ENCODE assay signal across 11 cellular contexts in the genomic region with DNA sequence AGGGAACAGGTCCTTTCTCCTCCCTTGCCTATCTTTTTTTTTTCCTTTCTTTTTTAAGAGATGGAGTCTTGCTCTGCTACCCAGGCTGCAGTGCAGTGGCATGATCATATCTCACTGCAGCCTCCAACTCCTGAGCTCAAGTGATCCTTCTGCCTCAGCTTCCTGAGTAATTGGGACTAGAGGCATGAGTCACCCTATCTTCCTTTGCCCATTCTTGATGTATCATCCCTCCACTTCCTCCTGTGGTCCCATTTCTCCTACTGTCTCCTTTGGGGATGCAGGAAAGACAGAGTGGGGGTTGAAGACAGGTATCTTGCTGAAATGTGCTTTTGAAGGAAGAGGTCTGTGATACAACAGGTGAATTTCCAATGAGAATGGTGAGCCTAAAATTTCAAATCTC. TPM values are rescaled to one million over a fixed set of nuclear protein-coding genes. Genes with fewer than 3 reads are reported as not detected.
DNase-seq lines count a peak whose midpoint lies in the region; ATAC-seq, FAIRE-seq and TF ChIP-seq lines count a peak whose summit lies in the region.
"Had no signal": no experiment of that assay in that cellular context is flagged by ENCODE, and none has a peak within 500 bp of the region (broad histone marks: within the 10 kb centered on the region; RNA-seq: fewer than 3 reads in every experiment).

No MANE protein-coding gene starts in this region.

- peaks cover 23% of the 10 kb centered on the region for H3F3A ChIP-seq in SK-N-SH (replicated peaks; ENCODE audit: insufficient read depth)

- no peaks in the 10 kb centered on the region for H3K9me3 ChIP-seq in A673 (ENCODE audit: low read depth, low read length, poor library complexity, severe bottlenecking)
- H3K9me3 ChIP-seq in SK-N-SH = no peaks in the 10 kb centered on the region
- H3K9me3 ChIP-seq in kidney (ENCODE audit: control insufficient read depth in 1 of 2, low read length in 2 of 2) = no peaks in the 10 kb centered on the region

- CTCF ChIA-PET in A673 (lab: Charles Lee) (no interaction called here), SK-N-SH (lab: Yijun Ruan, JAX) (interaction anchor here (1.0 kb wide), 1 partner anchor 46 kb away, joined by 5 read pairs; no protein-coding TSS in a partner anchor)

- H3K4me2 ChIP-seq in SK-N-SH = peak overlapping the region; percentile 50; the same call in 1 of the 2 replicates

- ATAC-seq in GM18502 (IDR thresholded peaks at IDR 0.05; ENCODE audit: poor library complexity, unreplicated experiment) = no peak

- peaks cover 23% of the 10 kb centered on the region for H3K79me2 ChIP-seq in SK-N-SH (ENCODE audit: insufficient read depth)

- FAIRE-seq in kidney (lab: Jason Lieb, UNC) = no peak

- TF ChIP-seq CTCF in A673 (conservative IDR thresholded peaks at IDR 0.05; ENCODE audit: low read depth, low read length) (no peak), SK-N-SH (IDR thresholded peaks at IDR 0.05) (no peak), fibroblast of villous mesenchyme (IDR thresholded peaks at IDR 0.05; ENCODE audit: insufficient read depth, low read depth, low read length) (no peak), kidney (IDR thresholded peaks at IDR 0.05; ENCODE audit: borderline replicate concordance, extremely low read depth, insufficient read depth) (no peak)

- DNase-seq in A673 (ENCODE audit: low spot score) = peak; percentile 4
- peak; percentile 22 for DNase-seq in GM04503 (ENCODE audit: low read depth)
- DNase-seq in SK-N-SH = no peak
- peak; percentile 3 for DNase-seq in fibroblast of villous mesenchyme (ENCODE audit: low read depth)
- DNase-seq in superior temporal gyrus (ENCODE audit: extremely low spot score) = no peak
- no peak for DNase-seq in kidney
- DNase-seq in inferior parietal cortex (ENCODE audit: extremely low spot score) = no peak
- DNase-seq: activated CD8-positive, alpha-beta memory T cell treated with anti-CD3 and anti-CD28 coated beads for 24 hours; head of caudate nucleus; Karpas-422 had no signal

- no peak overlapping the region for H2AFZ ChIP-seq in SK-N-SH (ENCODE audit: low read depth)

- H3K27ac ChIP-seq in A673 (ENCODE audit: low read depth, low read length, poor library complexity, severe bottlenecking) (no peak overlapping the region), SK-N-SH (ENCODE audit: low read depth in 2 of 2, low read length in 1 of 2) (peak overlapping the region in 1 of 2 experiments; percentile 43; a peak in 2 of 4 replicates), kidney (ENCODE audit: low read depth in 2 of 2, low read length in 2 of 2) (no peak overlapping the region)

- H3K4me1 ChIP-seq in A673 (ENCODE audit: insufficient read depth, low read length, poor library complexity, severe bottlenecking) (peaks cover 4% of the 10 kb centered on the region), SK-N-SH (ENCODE audit: control insufficient read depth in 1 of 2, insufficient read depth in 2 of 2, low read depth in 1 of 2, low read length in 1 of 2) (peaks cover 0 to 8% of the 10 kb centered on the region in 2 experiments; a peak in 2 of 4 replicates), kidney (ENCODE audit: control insufficient read depth in 1 of 2, insufficient read depth in 1 of 2, low read depth in 1 of 2, low read length in 2 of 2) (peaks cover 0 to 3% of the 10 kb centered on the region in 2 donors)

- TF ChIP-seq RAD21 in SK-N-SH (IDR thresholded peaks at IDR 0.05; ENCODE audit: low read length) = no peak

- H3K9me2 ChIP-seq in SK-N-SH = no peaks in the 10 kb centered on the region

- H3K36me3 ChIP-seq in A673 (ENCODE audit: insufficient read depth, low read length, poor library complexity, severe bottlenecking) (peaks cover 17% of the 10 kb centered on the region), SK-N-SH (replicated peaks in 1 of 2; ENCODE audit: control insufficient read depth in 1 of 2, insufficient read depth in 2 of 2, low read length in 1 of 2) (peaks cover 51 to 52% of the 10 kb centered on the region in 2 experiments), kidney (ENCODE audit: control insufficient read depth in 1 of 2, insufficient read depth in 2 of 2, low read length in 2 of 2) (peaks cover 30 to 36% of the 10 kb centered on the region in 2 donors)

- TF ChIP-seq EP300 in SK-N-SH (IDR thresholded peaks at IDR 0.05; ENCODE audit: borderline replicate concordance in 1 of 2, low read depth in 1 of 2, low read length in 1 of 2) = no peak

- no TSS peak for BruUV-seq in A673 (replicated peaks; lab: Mats Ljungman, UMichigan)

- no peaks in the 10 kb centered on the region for H4K20me1 ChIP-seq in SK-N-SH (ENCODE audit: insufficient read depth)

- POLR2A ChIA-PET in A673 (lab: Charles Lee; ENCODE audit: low non-redundant PET) = no interaction called here
- POLR2A ChIA-PET in SK-N-SH (lab: Yijun Ruan, JAX) = no interaction called here

- H3K4me3 ChIP-seq in A673 (ENCODE audit: low read depth, low read length, poor library complexity, severe bottlenecking) = no peak overlapping the region
- H3K4me3 ChIP-seq in SK-N-SH (ENCODE audit: low read depth in 2 of 2, low read length in 1 of 2) = no peak overlapping the region
- H3K4me3 ChIP-seq in fibroblast of villous mesenchyme (ENCODE audit: low read depth, low read length) = no peak overlapping the region
- no peak overlapping the region for H3K4me3 ChIP-seq in kidney (ENCODE audit: low read length in 2 of 2)

- H3K27me3 ChIP-seq in A673 (replicated peaks; ENCODE audit: insufficient read depth, low read depth, low read length, poor library complexity) (no peaks in the 10 kb centered on the region), SK-N-SH (ENCODE audit: insufficient read depth) (no peaks in the 10 kb centered on the region)

- intact Hi-C loops in A673 (cut with micrococcal nuclease; ENCODE audit: unreplicated experiment) (no loop called here), kidney (cut with DNase I) (no loop called here)

- H3K9ac ChIP-seq in SK-N-SH (no peak overlapping the region), kidney (ENCODE audit: low read length in 2 of 2) (no peak overlapping the region)

TF ChIP-seq in SK-N-SH, 30 proteins besides CTCF, POLR2A, EP300 and RAD21:
- TF ChIP-seq FOSL2 (IDR thresholded peaks at IDR 0.05; ENCODE audit: borderline replicate concordance, low read depth) (peak; percentile 71; the same call in 1 of the 2 replicates), JUND (IDR thresholded peaks at IDR 0.05) (peak; percentile 71), FOXJ3 (CRISPR knock-in tag; IDR thresholded peaks at IDR 0.05) (no peak), POLR2AphosphoS5 (IDR thresholded peaks at IDR 0.05; ENCODE audit: low read depth, low read length) (no peak)
- TF ChIP-seq, protein P1, sequence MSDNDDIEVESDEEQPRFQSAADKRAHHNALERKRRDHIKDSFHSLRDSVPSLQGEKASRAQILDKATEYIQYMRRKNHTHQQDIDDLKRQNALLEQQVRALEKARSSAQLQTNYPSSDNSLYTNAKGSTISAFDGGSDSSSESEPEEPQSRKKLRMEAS (IDR thresholded peaks at IDR 0.05; ENCODE audit: low read depth) = 0 out of 2 replicates have a peak, but pooled peaks have one; percentile 31

RNA-seq across cellular contexts. Expression of a gene that starts 5.5 kb away (rescaled TPM):
- 53.0 and 61.1 TPM in 2 replicates for total RNA-seq in A673 (2021)
- 61.6 and 72.4 TPM in 2 replicates for polyA plus RNA-seq in SK-N-SH (2012; rRNA removed)
- 20.3 and 28.5 TPM in 2 replicates for polyA plus RNA-seq in SK-N-SH (2012; cell fraction: cytosol; rRNA removed)
- 344 and 424 TPM in 2 replicates for polyA plus RNA-seq in SK-N-SH (2012; cell fraction: nucleus; rRNA removed)
- 50.1 and 52.8 TPM in 2 replicates for total RNA-seq in fibroblast of villous mesenchyme
- total RNA-seq in kidney = 74.7 TPM
- 28.9 TPM for polyA plus RNA-seq in kidney (ENCODE audit: insufficient read depth, low read depth, low replicate concordance)

RNA-seq across cellular contexts. Expression of a gene that starts 5.7 kb away (rescaled TPM):
- total RNA-seq in A673 (2021) (9.4 and 10.3 TPM in 2 replicates), fibroblast of villous mesenchyme (8.6 and 8.7 TPM in 2 replicates), kidney (11.1 TPM)
- polyA plus RNA-seq in SK-N-SH (2012; rRNA removed) (10.1 and 11.2 TPM in 2 replicates), kidney (ENCODE audit: insufficient read depth, low read depth, low replicate concordance) (4.7 TPM)
- polyA plus RNA-seq in SK-N-SH (2012; cell fraction: cytosol; rRNA removed) = 12.4 and 14.1 TPM in 2 replicates
- 4.4 and 6.9 TPM in 2 replicates for polyA plus RNA-seq in SK-N-SH (2012; cell fraction: nucleus; rRNA removed)

RNA-seq across cellular contexts. Expression of a gene that starts 15.6 kb away (rescaled TPM):
- total RNA-seq in A673 (2021) (45.9 and 50.4 TPM in 2 replicates), fibroblast of villous mesenchyme (63.5 and 70.4 TPM in 2 replicates), kidney (86.8 TPM)
- polyA plus RNA-seq in SK-N-SH (2012; rRNA removed) (74.5 and 79.3 TPM in 2 replicates), kidney (ENCODE audit: insufficient read depth, low read depth, low replicate concordance) (43.0 TPM)
- 60.0 and 61.0 TPM in 2 replicates for polyA plus RNA-seq in SK-N-SH (2012; cell fraction: cytosol; rRNA removed)
- 92.6 and 156 TPM in 2 replicates for polyA plus RNA-seq in SK-N-SH (2012; cell fraction: nucleus; rRNA removed)

RNA-seq across cellular contexts. Expression of a gene that starts 42.6 kb away (rescaled TPM):
- 30.4 and 35.2 TPM in 2 replicates for total RNA-seq in A673 (2021)
- polyA plus RNA-seq in SK-N-SH (2012; rRNA removed) = 59.9 and 68.5 TPM in 2 replicates
- polyA plus RNA-seq in SK-N-SH (2012; cell fraction: cytosol; rRNA removed) = 74.5 and 82.1 TPM in 2 replicates
- polyA plus RNA-seq in SK-N-SH (2012; cell fraction: nucleus; rRNA removed) = 27.8 and 34.0 TPM in 2 replicates
- 15.5 and 17.7 TPM in 2 replicates for total RNA-seq in fibroblast of villous mesenchyme
- total RNA-seq in kidney = 25.4 TPM
- 60.9 TPM for polyA plus RNA-seq in kidney (ENCODE audit: insufficient read depth, low read depth, low replicate concordance)

Comparison
In these comparisons a context has a peak if more than half of its experiments do, and no peak if none do; other contexts are left out.
1. DNase-seq: peak in A673 (single experiment), GM04503 (single experiment) and fibroblast of villous mesenchyme (single experiment); none in SK-N-SH (single experiment), superior temporal gyrus (single experiment), kidney (single experiment) and inferior parietal cortex (single experiment).